ENCODE assay signal across 1 cellular context in the genomic region with DNA sequence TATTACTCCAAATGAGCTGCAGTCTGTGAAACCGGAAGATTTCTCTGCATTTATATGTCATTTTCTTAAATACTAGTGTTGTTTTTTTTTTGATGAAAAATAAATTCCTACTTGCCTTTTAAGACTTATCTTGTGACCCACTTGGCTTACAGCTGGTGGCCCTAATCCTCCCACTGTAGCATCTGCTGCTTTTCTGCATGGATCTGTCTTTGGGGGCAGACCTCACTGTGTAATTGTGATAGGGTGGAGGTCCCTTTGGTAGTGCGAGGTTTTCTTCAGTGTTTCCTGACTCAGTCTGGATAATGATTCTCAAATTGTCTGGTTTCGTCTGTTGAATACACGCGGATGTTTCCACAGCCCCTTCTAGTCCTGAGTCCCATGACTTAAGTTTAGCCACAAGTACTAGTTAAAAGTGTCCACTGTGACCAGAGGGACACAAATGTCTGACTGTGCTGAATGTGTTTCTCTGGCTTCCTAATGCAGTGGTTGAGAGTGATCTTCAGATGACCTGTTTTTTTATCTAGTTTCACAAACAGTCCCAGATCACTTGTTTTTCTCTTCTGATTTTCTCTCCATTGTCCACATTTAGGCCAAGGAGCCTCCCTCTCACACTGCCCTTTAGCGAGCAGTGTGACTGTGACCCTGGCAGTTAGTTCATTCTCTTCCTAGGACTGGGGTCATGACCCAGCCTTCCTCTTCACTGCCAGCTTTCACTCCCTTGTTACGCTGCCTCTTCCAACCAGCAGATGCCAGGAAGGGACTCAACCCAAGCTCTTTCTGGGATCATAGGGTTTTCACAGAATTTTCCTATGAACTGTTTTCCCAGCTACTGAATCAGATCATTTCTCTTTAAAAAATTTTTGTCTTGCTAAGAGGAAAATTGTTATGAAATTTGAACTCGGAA.
TF ChIP-seq lines count a peak whose summit lies in the region.

No MANE protein-coding gene starts in this region.

TF ChIP-seq in GM23338, 12 proteins besides CTCF, POLR2A, EP300 and RAD21 (continued from another document):
- TF ChIP-seq, protein P1, sequence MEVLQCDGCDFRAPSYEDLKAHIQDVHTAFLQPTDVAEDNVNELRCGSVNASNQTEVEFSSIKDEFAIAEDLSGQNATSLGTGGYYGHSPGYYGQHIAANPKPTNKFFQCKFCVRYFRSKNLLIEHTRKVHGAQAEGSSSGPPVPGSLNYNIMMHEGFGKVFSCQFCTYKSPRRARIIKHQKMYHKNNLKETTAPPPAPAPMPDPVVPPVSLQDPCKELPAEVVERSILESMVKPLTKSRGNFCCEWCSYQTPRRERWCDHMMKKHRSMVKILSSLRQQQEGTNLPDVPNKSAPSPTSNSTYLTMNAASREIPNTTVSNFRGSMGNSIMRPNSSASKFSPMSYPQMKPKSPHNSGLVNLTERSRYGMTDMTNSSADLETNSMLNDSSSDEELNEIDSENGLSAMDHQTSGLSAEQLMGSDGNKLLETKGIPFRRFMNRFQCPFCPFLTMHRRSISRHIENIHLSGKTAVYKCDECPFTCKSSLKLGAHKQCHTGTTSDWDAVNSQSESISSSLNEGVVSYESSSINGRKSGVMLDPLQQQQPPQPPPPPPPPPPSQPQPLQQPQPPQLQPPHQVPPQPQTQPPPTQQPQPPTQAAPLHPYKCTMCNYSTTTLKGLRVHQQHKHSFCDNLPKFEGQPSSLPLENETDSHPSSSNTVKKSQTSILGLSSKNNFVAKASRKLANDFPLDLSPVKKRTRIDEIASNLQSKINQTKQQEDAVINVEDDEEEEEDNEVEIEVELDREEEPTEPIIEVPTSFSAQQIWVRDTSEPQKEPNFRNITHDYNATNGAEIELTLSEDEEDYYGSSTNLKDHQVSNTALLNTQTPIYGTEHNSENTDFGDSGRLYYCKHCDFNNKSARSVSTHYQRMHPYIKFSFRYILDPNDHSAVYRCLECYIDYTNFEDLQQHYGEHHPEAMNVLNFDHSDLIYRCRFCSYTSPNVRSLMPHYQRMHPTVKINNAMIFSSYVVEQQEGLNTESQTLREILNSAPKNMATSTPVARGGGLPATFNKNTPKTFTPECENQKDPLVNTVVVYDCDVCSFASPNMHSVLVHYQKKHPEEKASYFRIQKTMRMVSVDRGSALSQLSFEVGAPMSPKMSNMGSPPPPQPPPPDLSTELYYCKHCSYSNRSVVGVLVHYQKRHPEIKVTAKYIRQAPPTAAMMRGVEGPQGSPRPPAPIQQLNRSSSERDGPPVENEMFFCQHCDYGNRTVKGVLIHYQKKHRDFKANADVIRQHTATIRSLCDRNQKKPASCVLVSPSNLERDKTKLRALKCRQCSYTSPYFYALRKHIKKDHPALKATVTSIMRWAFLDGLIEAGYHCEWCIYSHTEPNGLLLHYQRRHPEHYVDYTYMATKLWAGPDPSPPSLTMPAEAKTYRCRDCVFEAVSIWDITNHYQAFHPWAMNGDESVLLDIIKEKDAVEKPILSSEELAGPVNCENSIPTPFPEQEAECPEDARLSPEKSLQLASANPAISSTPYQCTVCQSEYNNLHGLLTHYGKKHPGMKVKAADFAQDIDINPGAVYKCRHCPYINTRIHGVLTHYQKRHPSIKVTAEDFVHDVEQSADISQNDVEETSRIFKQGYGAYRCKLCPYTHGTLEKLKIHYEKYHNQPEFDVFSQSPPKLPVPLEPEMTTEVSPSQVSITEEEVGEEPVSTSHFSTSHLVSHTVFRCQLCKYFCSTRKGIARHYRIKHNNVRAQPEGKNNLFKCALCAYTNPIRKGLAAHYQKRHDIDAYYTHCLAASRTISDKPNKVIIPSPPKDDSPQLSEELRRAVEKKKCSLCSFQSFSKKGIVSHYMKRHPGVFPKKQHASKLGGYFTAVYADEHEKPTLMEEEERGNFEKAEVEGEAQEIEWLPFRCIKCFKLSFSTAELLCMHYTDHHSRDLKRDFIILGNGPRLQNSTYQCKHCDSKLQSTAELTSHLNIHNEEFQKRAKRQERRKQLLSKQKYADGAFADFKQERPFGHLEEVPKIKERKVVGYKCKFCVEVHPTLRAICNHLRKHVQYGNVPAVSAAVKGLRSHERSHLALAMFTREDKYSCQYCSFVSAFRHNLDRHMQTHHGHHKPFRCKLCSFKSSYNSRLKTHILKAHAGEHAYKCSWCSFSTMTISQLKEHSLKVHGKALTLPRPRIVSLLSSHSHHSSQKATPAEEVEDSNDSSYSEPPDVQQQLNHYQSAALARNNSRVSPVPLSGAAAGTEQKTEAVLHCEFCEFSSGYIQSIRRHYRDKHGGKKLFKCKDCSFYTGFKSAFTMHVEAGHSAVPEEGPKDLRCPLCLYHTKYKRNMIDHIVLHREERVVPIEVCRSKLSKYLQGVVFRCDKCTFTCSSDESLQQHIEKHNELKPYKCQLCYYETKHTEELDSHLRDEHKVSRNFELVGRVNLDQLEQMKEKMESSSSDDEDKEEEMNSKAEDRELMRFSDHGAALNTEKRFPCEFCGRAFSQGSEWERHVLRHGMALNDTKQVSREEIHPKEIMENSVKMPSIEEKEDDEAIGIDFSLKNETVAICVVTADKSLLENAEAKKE (CRISPR knock-in tag; IDR thresholded peaks at IDR 0.05), result no peak
- TF ChIP-seq POLR2AphosphoS5 (IDR thresholded peaks at IDR 0.05; ENCODE audit: low read depth) (no peak), EZH2 (IDR thresholded peaks at IDR 0.05; ENCODE audit: low read depth, unreplicated experiment) (no peak), EZH2phosphoT487 (IDR thresholded peaks at IDR 0.05; ENCODE audit: unreplicated experiment) (no peak)
- TF ChIP-seq, protein P2, sequence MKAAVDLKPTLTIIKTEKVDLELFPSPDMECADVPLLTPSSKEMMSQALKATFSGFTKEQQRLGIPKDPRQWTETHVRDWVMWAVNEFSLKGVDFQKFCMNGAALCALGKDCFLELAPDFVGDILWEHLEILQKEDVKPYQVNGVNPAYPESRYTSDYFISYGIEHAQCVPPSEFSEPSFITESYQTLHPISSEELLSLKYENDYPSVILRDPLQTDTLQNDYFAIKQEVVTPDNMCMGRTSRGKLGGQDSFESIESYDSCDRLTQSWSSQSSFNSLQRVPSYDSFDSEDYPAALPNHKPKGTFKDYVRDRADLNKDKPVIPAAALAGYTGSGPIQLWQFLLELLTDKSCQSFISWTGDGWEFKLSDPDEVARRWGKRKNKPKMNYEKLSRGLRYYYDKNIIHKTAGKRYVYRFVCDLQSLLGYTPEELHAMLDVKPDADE (IDR thresholded peaks at IDR 0.05), result no peak
